Comparison of ENCODE assay signal across 8 cellular contexts in genomic region chr17:28726912-28727726, GRCh38. TPM values are rescaled to one million over a fixed set of nuclear protein-coding genes. Genes with fewer than 3 reads are reported as not detected.
DNase-seq lines count a peak whose midpoint lies in the region; ATAC-seq, FAIRE-seq and TF ChIP-seq lines count a peak whose summit lies in the region.

No MANE protein-coding gene starts in this region.

- TF ChIP-seq POLR2A in tibial nerve (IDR thresholded peaks at IDR 0.05): no peak

- H3K4me1 ChIP-seq in pancreas (peaks cover 0 to 19% (median 4%) of the 10 kb centered on the region in 3 donors), tibial nerve (peaks cover 0 to 55% (median 25%) of the 10 kb centered on the region in 4 donors)

- peak in 1 of 2 donors; percentile 73 for TF ChIP-seq EP300 in tibial nerve (IDR thresholded peaks at IDR 0.05)

- H3K9me3 ChIP-seq in pancreas (no peaks in the 10 kb centered on the region), tibial nerve (no peaks in the 10 kb centered on the region)

- peak overlapping the region; percentile 93 to 99 (median 97) for H3K27ac ChIP-seq in pancreas
- H3K27ac ChIP-seq in tibial nerve: peak overlapping the region; percentile 26 to 100 (median 94)

- H3K4me3 Mint-ChIP-seq in activated naive CD8-positive, alpha-beta T cell treated with anti-CD3 and anti-CD28 coated beads, Interleukin-2, amount 10 ng/mL, durations not matched to agents 7 days and 5 days: peak overlapping the region; percentile 99

- peaks cover 40% of the 10 kb centered on the region for H3K4me1 Mint-ChIP-seq in activated naive CD8-positive, alpha-beta T cell treated with anti-CD3 and anti-CD28 coated beads, Interleukin-2, amount 10 ng/mL, durations not matched to agents 7 days and 5 days

- no peaks in the 10 kb centered on the region for H3K27me3 ChIP-seq in pancreas
- no peaks in the 10 kb centered on the region for H3K27me3 ChIP-seq in tibial nerve

- peak; percentile 85 for DNase-seq in GM10248 (ENCODE audit: extremely low spot score)
- DNase-seq in NCI-H1092 treated with DMSO at 0.1 percent for 48 hours (lab: John Stamatoyannopoulos, UW): peak; percentile 89
- peak; percentile 95 for DNase-seq in SKM-1 treated with dmso at 0.1 percent for 144 hours (lab: John Stamatoyannopoulos, UW; ENCODE audit: unreplicated experiment)
- peak; percentile 94 for DNase-seq in activated naive CD8-positive, alpha-beta T cell treated with anti-CD3 and anti-CD28 coated beads, Interleukin-2, amount 10 ng/mL, durations not matched to agents 7 days and 5 days
- DNase-seq in Right ventricle myocardium inferior (ENCODE audit: missing footprints): peak; percentile 96
- peak; percentile 90 to 97 (median 94) for DNase-seq in pancreas
- peak; percentile 92 to 94 for DNase-seq in tibial nerve (ENCODE audit: low spot score in 2 of 2)

- no peaks in the 10 kb centered on the region for H3K27me3 Mint-ChIP-seq in activated naive CD8-positive, alpha-beta T cell treated with anti-CD3 and anti-CD28 coated beads, Interleukin-2, amount 10 ng/mL, durations not matched to agents 7 days and 5 days

- POLR2A ChIA-PET in GM10248 (lab: Yijun Ruan, JAX): interaction anchor here (0.6 to 3.8 kb wide), 24 partner anchors 8 to 884 kb away, joined by 3 to 90 read pairs (median 6); partner anchors contain the start of genes FAM222B, PHF12, PROCA1 and RPL23A
- POLR2A ChIA-PET in activated naive CD8-positive, alpha-beta T cell treated with anti-CD3 and anti-CD28 coated beads, Interleukin-2, amount 10 ng/mL, durations not matched to agents 7 days and 5 days (lab: Charles Lee): interaction anchor here (0.6 to 6.3 kb wide), 33 partner anchors 7 to 1433 kb away, joined by 3 to 266 read pairs (median 5); partner anchors contain the start of genes BLTP2, DHRS13, FAM222B and FLOT2

- CTCF ChIA-PET in GM10248 (lab: Yijun Ruan, JAX): interaction anchor here (0.6 to 7.0 kb wide), 67 partner anchors 7 to 397 kb away, joined by 3 to 472 read pairs (median 6); partner anchors contain the start of genes DHRS13, ERAL1, FAM222B and PHF12

- intact Hi-C loops in Right ventricle myocardium inferior (cut with DNase I) (loop anchor here (1.0 to 5.0 kb wide), 2 partner anchors 23 to 175 kb away; partner anchors contain the start of gene DHRS13), pancreas (cut with DNase I) (no loop called here)

- H3K9me3 Mint-ChIP-seq in activated naive CD8-positive, alpha-beta T cell treated with anti-CD3 and anti-CD28 coated beads, Interleukin-2, amount 10 ng/mL, durations not matched to agents 7 days and 5 days: no peaks in the 10 kb centered on the region

- peak overlapping the region; percentile 99 for H3K27ac Mint-ChIP-seq in activated naive CD8-positive, alpha-beta T cell treated with anti-CD3 and anti-CD28 coated beads, Interleukin-2, amount 10 ng/mL, durations not matched to agents 7 days and 5 days

- TF ChIP-seq CTCF in GM10248 (IDR thresholded peaks at IDR 0.05; ENCODE audit: control extremely low read depth, extremely low read depth, low read depth, missing control alignments): peak; percentile 97
- peak; percentile 98 for TF ChIP-seq CTCF in pancreas (IDR thresholded peaks at IDR 0.05)
- TF ChIP-seq CTCF in tibial nerve (IDR thresholded peaks at IDR 0.05): peak; percentile 99 to 100 (median 100)

- H3K36me3 ChIP-seq in pancreas (peaks cover 0 to 24% (median 21%) of the 10 kb centered on the region in 3 donors), tibial nerve (peaks cover 6 to 28% (median 19%) of the 10 kb centered on the region in 3 donors)

- H3K4me3 ChIP-seq in pancreas: peak overlapping the region; percentile 56 to 84 (median 68)
- peak overlapping the region; percentile 41 to 85 (median 68) for H3K4me3 ChIP-seq in tibial nerve

- FAIRE-seq in pancreas (lab: Jason Lieb, UNC): no peak

- ATAC-seq in HG02571 (IDR thresholded peaks at IDR 0.05; ENCODE audit: unreplicated experiment): peak; percentile 34
- peak; percentile 50 for ATAC-seq in activated naive CD8-positive, alpha-beta T cell treated with anti-CD3 and anti-CD28 coated beads, Interleukin-2, amount 10 ng/mL, durations not matched to agents 7 days and 5 days (ENCODE audit: low read depth)
- ATAC-seq in Right ventricle myocardium inferior: peak; percentile 80
- ATAC-seq in pancreas: peak; percentile 68 to 83 (median 74)

- H3K36me3 Mint-ChIP-seq in activated naive CD8-positive, alpha-beta T cell treated with anti-CD3 and anti-CD28 coated beads, Interleukin-2, amount 10 ng/mL, durations not matched to agents 7 days and 5 days: peaks cover 12% of the 10 kb centered on the region

- 0 to 2% methylated on average over 41 of the region's 41 CpGs for WGBS in pancreas, 2 donors
- WGBS in tibial nerve, 2 donors: 1% methylated on average over 36 to 38 of the region's 41 CpGs

RNA-seq across cellular contexts. Expression of gene TLCD1, which starts 1.1 kb away (rescaled TPM):
- 1 to 10 TPM; 1.6 to 2.2 TPM for total RNA-seq in activated naive CD8-positive, alpha-beta T cell treated with anti-CD3 and anti-CD28 coated beads, Interleukin-2, amount 10 ng/mL, durations not matched to agents 7 days and 5 days
- total RNA-seq in Right ventricle myocardium inferior (2.4 TPM), pancreas (1 to 10 TPM; 3.7 to 6.4 (median 4.2) TPM), tibial nerve (1 to 10 TPM in 1 of 4 donors, under 1 TPM in 1, not detected in 2; 0.44 to 1.2 TPM)
- 10 to 100 TPM; 10.2 to 10.5 TPM for polyA plus RNA-seq in pancreas

RNA-seq across cellular contexts. Expression of gene NEK8, which starts 1.5 kb away (rescaled TPM):
- total RNA-seq in activated naive CD8-positive, alpha-beta T cell treated with anti-CD3 and anti-CD28 coated beads, Interleukin-2, amount 10 ng/mL, durations not matched to agents 7 days and 5 days: 1 to 10 TPM; 7.1 to 8.9 TPM
- total RNA-seq in Right ventricle myocardium inferior (0.60 TPM), pancreas (1 to 10 TPM; 2.5 to 5.8 (median 3.8) TPM), tibial nerve (1 to 10 TPM; 2.8 to 6.0 (median 3.5) TPM)
- 1 to 10 TPM; 8.4 to 9.7 TPM for polyA plus RNA-seq in pancreas

RNA-seq across cellular contexts. Expression of gene RPL23A, which starts 7.3 kb away (rescaled TPM):
- 1,000 to 10,000 TPM; 2,286 to 2,290 TPM for total RNA-seq in activated naive CD8-positive, alpha-beta T cell treated with anti-CD3 and anti-CD28 coated beads, Interleukin-2, amount 10 ng/mL, durations not matched to agents 7 days and 5 days
- total RNA-seq in Right ventricle myocardium inferior: 945 TPM
- total RNA-seq in pancreas: 100 to 1,000 TPM; 551 to 988 (median 835) TPM
- 100 to 1,000 TPM; 305 to 640 TPM for polyA plus RNA-seq in pancreas
- total RNA-seq in tibial nerve: 100 to 1,000 TPM; 431 to 573 (median 517) TPM

RNA-seq across cellular contexts. Expression of gene RAB34, which starts 9.5 kb away (rescaled TPM):
- total RNA-seq in activated naive CD8-positive, alpha-beta T cell treated with anti-CD3 and anti-CD28 coated beads, Interleukin-2, amount 10 ng/mL, durations not matched to agents 7 days and 5 days: 1 to 10 TPM; 7.3 to 8.2 TPM
- 16.2 TPM for total RNA-seq in Right ventricle myocardium inferior
- 10 to 100 TPM in 1 of 6 donors, 1 to 10 TPM in 4, under 1 TPM in 1; 0.94 to 10.6 (median 5.3) TPM for total RNA-seq in pancreas
- 10 to 100 TPM; 11.7 to 17.7 TPM for polyA plus RNA-seq in pancreas
- 100 to 1,000 TPM; 189 to 298 (median 196) TPM for total RNA-seq in tibial nerve

RNA-seq across cellular contexts. Expression of gene PROCA1, which starts 15.4 kb away (rescaled TPM):
- 10 to 100 TPM; 12.0 to 12.1 TPM for total RNA-seq in activated naive CD8-positive, alpha-beta T cell treated with anti-CD3 and anti-CD28 coated beads, Interleukin-2, amount 10 ng/mL, durations not matched to agents 7 days and 5 days
- 0.73 TPM for total RNA-seq in Right ventricle myocardium inferior
- 1 to 10 TPM in 1 of 6 donors, under 1 TPM in 5; 0.19 to 1.5 (median 0.33) TPM for total RNA-seq in pancreas
- 1 to 10 TPM; 2.0 to 3.1 TPM for polyA plus RNA-seq in pancreas
- 1 to 10 TPM; 2.1 to 6.3 (median 4.6) TPM for total RNA-seq in tibial nerve

Comparison
In these comparisons a context has a peak if more than half of its experiments do, and no peak if none do; other contexts are left out.
1. Peak in every context shown above with its lines: DNase-seq, ATAC-seq, H3K4me3 ChIP-seq and H3K27ac ChIP-seq.